13 cellular contexts compared by ENCODE assay signal in the genomic region with DNA sequence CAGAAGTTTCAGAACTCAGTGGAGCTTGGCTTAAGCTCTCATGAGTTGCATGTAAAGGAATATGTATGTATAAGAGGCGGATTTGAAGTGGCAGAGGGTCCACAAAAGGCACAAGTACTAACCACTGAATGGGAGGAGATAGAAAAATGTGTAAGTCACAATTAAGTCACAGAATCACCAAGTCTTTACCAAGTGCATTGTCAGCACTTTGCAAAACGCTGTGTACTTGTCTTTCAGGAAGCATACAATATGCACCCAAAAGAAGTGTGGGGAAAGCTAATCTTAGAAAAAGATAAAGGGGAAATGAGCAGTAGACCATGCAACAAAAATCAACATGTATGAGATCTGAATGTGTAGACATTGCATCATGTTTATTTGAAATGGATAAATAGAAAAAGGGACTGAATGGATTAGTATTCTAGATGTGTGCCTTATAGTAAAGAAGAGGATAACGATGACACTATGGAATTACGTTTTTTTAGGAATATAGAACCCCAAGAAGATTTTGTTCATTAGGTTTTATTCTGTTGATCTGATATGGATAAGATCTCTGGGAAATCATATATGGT. TPM values are rescaled to one million over a fixed set of nuclear protein-coding genes. Genes with fewer than 3 reads are reported as not detected.
A peak's percentile ranks its signal among the peaks of the same experiment; 100 is the strongest.
DNase-seq lines count a peak whose midpoint lies in the region; ATAC-seq, FAIRE-seq and TF ChIP-seq lines count a peak whose summit lies in the region.
"Had no signal": no experiment of that assay in that cellular context is flagged by ENCODE, and none has a peak within 500 bp of the region (broad histone marks: within the 10 kb centered on the region; RNA-seq: fewer than 3 reads in every experiment).

No MANE protein-coding gene starts in this region.

- TF ChIP-seq EP300 in sigmoid colon (IDR thresholded peaks at IDR 0.05): no peak

- WGBS in sigmoid colon, 2 donors: 76 to 87% methylated on average over 4 of the region's 4 CpGs

- H3K9me3 ChIP-seq in sigmoid colon: no peaks in the 10 kb centered on the region
- H3K9me3 ChIP-seq: colonic mucosa had no signal

- no peak for TF ChIP-seq CTCF in dorsolateral prefrontal cortex (IDR thresholded peaks at IDR 0.05 in 54 of 56, conservative IDR thresholded peaks at IDR 0.05 in 2 of 56; ENCODE audit: low read depth in 1 of 56, partially characterized antibody in 56 of 56)
- no peak for TF ChIP-seq CTCF in sigmoid colon (IDR thresholded peaks at IDR 0.05)
- TF ChIP-seq CTCF in CD14-positive monocyte (IDR thresholded peaks at IDR 0.05): no peak

- peaks cover 0 to 44% (median 21%) of the 10 kb centered on the region in 4 donors for H3K4me1 ChIP-seq in sigmoid colon
- H3K4me1 ChIP-seq: colonic mucosa had no signal

- intact Hi-C loops in dorsolateral prefrontal cortex (cut with DNase I): loop anchor here in 1 of 2 donors (5.0 kb wide), 1 partner anchor 50 kb away; a partner anchor contains a TSS
- intact Hi-C loops in sigmoid colon (cut with DNase I): no loop called here
- intact Hi-C loops in CD14-positive monocyte (cut with micrococcal nuclease): no loop called here

- peaks cover 4 to 35% (median 9%) of the 10 kb centered on the region in 4 donors for H3K36me3 ChIP-seq in sigmoid colon
- H3K36me3 ChIP-seq: colonic mucosa had no signal

- no peaks in the 10 kb centered on the region for H3K4me1 Mint-ChIP-seq in CD14-positive monocyte

- H3K27me3 Mint-ChIP-seq in CD14-positive monocyte (ENCODE audit: low read depth in 3 of 3): no peaks in the 10 kb centered on the region

- H3K27me3 ChIP-seq in dorsolateral prefrontal cortex (no peaks in the 10 kb centered on the region), sigmoid colon (no peaks in the 10 kb centered on the region)
- H3K27me3 ChIP-seq: colonic mucosa had no signal

- no peak overlapping the region for H3K4me3 Mint-ChIP-seq in CD14-positive monocyte

- no peaks in the 10 kb centered on the region for H3K9me3 Mint-ChIP-seq in CD14-positive monocyte

- peak overlapping the region in 38 of 59 donors; percentile 3 to 74 (median 48) for H3K27ac ChIP-seq in dorsolateral prefrontal cortex
- peak overlapping the region in 3 of 4 donors; percentile 33 to 64 (median 46) for H3K27ac ChIP-seq in sigmoid colon
- H3K27ac ChIP-seq: colonic mucosa had no signal

- DNase-seq in GM12892 (ENCODE audit: insufficient read length): no peak
- DNase-seq in OCI-M1 (lab: John Stamatoyannopoulos, UW): peak; percentile 11
- DNase-seq in dorsolateral prefrontal cortex: no peak
- DNase-seq in sigmoid colon: no peak
- no peak for DNase-seq in 8988T
- no peak for DNase-seq in CD14-positive monocyte (ENCODE audit: low spot score)
- no peak for DNase-seq in HTR-8/SVneo (ENCODE audit: insufficient read length, low spot score)
- DNase-seq: activated CD4-positive, alpha-beta T cell treated with anti-CD3 and anti-CD28 coated beads for 4 hours; activated effector memory CD4-positive, alpha-beta T cell treated with anti-CD3 and anti-CD28 coated beads, Interleukin-2, amount 50 U/mL, for 16 hours; colonic mucosa; DMS53; SHP77 treated with DMSO at 0.1 percent for 48 hours had no signal

- FAIRE-seq in GM12892 (lab: Jason Lieb, UNC): peak; percentile 14
- FAIRE-seq in HTR-8/SVneo (lab: Jason Lieb, UNC): no peak

- peaks cover 39 to 43% of the 10 kb centered on the region in 2 donors for H3K36me3 Mint-ChIP-seq in CD14-positive monocyte

- no peak overlapping the region for H3K4me3 ChIP-seq in dorsolateral prefrontal cortex
- H3K4me3 ChIP-seq in sigmoid colon: no peak overlapping the region
- H3K4me3 ChIP-seq: colonic mucosa had no signal

- no peak overlapping the region for H3K27ac Mint-ChIP-seq in CD14-positive monocyte

- no peak for TF ChIP-seq POLR2A in GM12892 (IDR thresholded peaks at IDR 0.05; ENCODE audit: low read depth, low read length)
- TF ChIP-seq POLR2A in sigmoid colon (IDR thresholded peaks at IDR 0.05): no peak

- ATAC-seq in GM21717 (IDR thresholded peaks at IDR 0.05; ENCODE audit: unreplicated experiment): no peak

RNA-seq across cellular contexts. Expression of a gene that starts 4.5 kb away (rescaled TPM):
- 0.87 TPM for polyA plus RNA-seq in GM12892 (2012; ENCODE audit: missing spikeins)
- 100 to 1,000 TPM in 1 of 120 experiments, 1 to 10 TPM in 116, under 1 TPM in 2, not detected in 1; 0.87 to 298 (median 3.2) TPM for total RNA-seq in dorsolateral prefrontal cortex
- 1 to 10 TPM; 1.2 to 1.8 (median 1.7) TPM for total RNA-seq in sigmoid colon
- polyA plus RNA-seq in sigmoid colon: under 1 TPM in 1 of 3 donors, not detected in 2; 0.87 TPM
- not detected for polyA plus RNA-seq in CD14-positive monocyte

RNA-seq across cellular contexts. Expression of a gene that starts 48.1 kb away (rescaled TPM):
- 27.4 TPM for polyA plus RNA-seq in GM12892 (2012; ENCODE audit: missing spikeins)
- total RNA-seq in dorsolateral prefrontal cortex: 10 to 100 TPM; 41.4 to 67.0 (median 53.2) TPM
- 10 to 100 TPM; 68.4 to 77.4 (median 74.0) TPM for total RNA-seq in sigmoid colon
- 10 to 100 TPM; 31.6 to 43.2 (median 34.2) TPM for polyA plus RNA-seq in sigmoid colon
- polyA plus RNA-seq in CD14-positive monocyte: 1 to 10 TPM; 8.0 to 8.3 TPM

RNA-seq across cellular contexts. Expression of a gene that starts 51.3 kb away (rescaled TPM):
- 174 TPM for polyA plus RNA-seq in GM12892 (2012; ENCODE audit: missing spikeins)
- total RNA-seq in dorsolateral prefrontal cortex (10 to 100 TPM in 117 of 120 experiments, 1 to 10 TPM in 3; 8.8 to 21.0 (median 14.8) TPM), sigmoid colon (10 to 100 TPM in 1 of 4 donors, 1 to 10 TPM in 3; 4.8 to 11.4 (median 6.9) TPM)
- polyA plus RNA-seq in sigmoid colon (10 to 100 TPM; 12.0 to 26.8 (median 13.6) TPM), CD14-positive monocyte (100 to 1,000 TPM; 101 to 133 TPM)
